ENCODE assay signal across 28 cellular contexts in the genomic region with DNA sequence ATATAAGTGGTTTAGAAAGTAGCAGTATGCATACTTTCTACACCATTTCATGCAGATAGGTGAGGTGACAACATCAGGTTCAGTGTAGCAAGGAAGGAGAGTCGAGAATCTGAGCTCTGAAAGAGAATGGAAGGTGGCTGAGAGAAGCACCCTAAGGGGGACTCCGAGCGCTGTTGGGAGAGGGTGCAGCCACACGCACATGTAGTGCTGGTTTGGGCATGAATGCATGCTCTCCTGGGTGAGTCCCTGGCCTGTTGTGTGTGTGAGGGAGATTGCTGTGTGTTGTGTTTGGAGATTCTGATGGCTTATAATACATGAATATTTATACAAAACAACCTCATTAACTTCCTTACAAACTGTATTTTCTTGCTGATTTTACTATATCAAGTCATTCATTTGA.
"Had no signal": no experiment of that assay in that cellular context is flagged by ENCODE, and none has a peak within 500 bp of the region (broad histone marks: within the 10 kb centered on the region; RNA-seq: fewer than 3 reads in every experiment).

No MANE protein-coding gene starts in this region.

- H3K27ac Mint-ChIP-seq: dendritic cell treated with granulocyte-macrophage colony-stimulating factor and Interleukin-4, amounts not matched to agents 40 ng/mL and 50 ng/mL, for 4 days; effector memory CD8-positive, alpha-beta T cell; endodermal cell had no signal

- FAIRE-seq: colon, endometrium, endothelial cell of umbilical vein, frontal cortex had no signal

- H3K36me3 ChIP-seq: colonic mucosa, esophagus muscularis mucosa, esophagus squamous epithelium, gastrocnemius medialis, gastroesophageal sphincter, heart left ventricle, heart right ventricle had no signal

- H3K9me3 ChIP-seq: colonic mucosa, esophagus muscularis mucosa, esophagus squamous epithelium, gastrocnemius medialis, gastroesophageal sphincter, heart left ventricle, heart right ventricle had no signal

- ATAC-seq: effector memory CD8-positive, alpha-beta T cell; esophagus mucosa; foreskin keratinocyte; gastrocnemius medialis; gastroesophageal sphincter; heart left ventricle; heart right ventricle had no signal

- H3K4me3 ChIP-seq: colonic mucosa, coronary artery, dorsolateral prefrontal cortex, esophagus muscularis mucosa, esophagus squamous epithelium, gastrocnemius medialis, gastroesophageal sphincter, heart left ventricle, heart right ventricle had no signal

- H3K9me3 Mint-ChIP-seq: dendritic cell treated with granulocyte-macrophage colony-stimulating factor and Interleukin-4, amounts not matched to agents 40 ng/mL and 50 ng/mL, for 4 days had no signal

- H3K27me3 Mint-ChIP-seq: dendritic cell treated with granulocyte-macrophage colony-stimulating factor and Interleukin-4, amounts not matched to agents 40 ng/mL and 50 ng/mL, for 4 days; effector memory CD8-positive, alpha-beta T cell had no signal

- H3K4me1 ChIP-seq: colonic mucosa, esophagus muscularis mucosa, esophagus squamous epithelium, gastrocnemius medialis, gastroesophageal sphincter, heart left ventricle, heart right ventricle had no signal

- H3K4me3 Mint-ChIP-seq: dendritic cell treated with granulocyte-macrophage colony-stimulating factor and Interleukin-4, amounts not matched to agents 40 ng/mL and 50 ng/mL, for 4 days; effector memory CD8-positive, alpha-beta T cell; endodermal cell had no signal

- H3K27ac ChIP-seq: colonic mucosa, coronary artery, dorsolateral prefrontal cortex, esophagus muscularis mucosa, esophagus squamous epithelium, foreskin keratinocyte, gastrocnemius medialis, gastroesophageal sphincter, heart left ventricle, heart right ventricle had no signal

- DNase-seq: colonic mucosa; cortex of kidney; dermis blood vessel endothelial cell; dorsolateral prefrontal cortex; effector CD4-positive, alpha-beta T cell; effector CD8-positive, alpha-beta T cell; effector memory CD4-positive, alpha-beta T cell; effector memory CD8-positive, alpha-beta T cell; endodermal cell; erythroblast; esophagus squamous epithelium; foreskin fibroblast; foreskin keratinocyte; foreskin melanocyte; gastrocnemius medialis; glutamatergic neuron; head of caudate nucleus; heart left ventricle; heart right ventricle had no signal

- H3K27me3 ChIP-seq: colonic mucosa, dorsolateral prefrontal cortex, esophagus muscularis mucosa, esophagus squamous epithelium, foreskin keratinocyte, gastrocnemius medialis, gastroesophageal sphincter, heart left ventricle had no signal
